In the genomic region with DNA sequence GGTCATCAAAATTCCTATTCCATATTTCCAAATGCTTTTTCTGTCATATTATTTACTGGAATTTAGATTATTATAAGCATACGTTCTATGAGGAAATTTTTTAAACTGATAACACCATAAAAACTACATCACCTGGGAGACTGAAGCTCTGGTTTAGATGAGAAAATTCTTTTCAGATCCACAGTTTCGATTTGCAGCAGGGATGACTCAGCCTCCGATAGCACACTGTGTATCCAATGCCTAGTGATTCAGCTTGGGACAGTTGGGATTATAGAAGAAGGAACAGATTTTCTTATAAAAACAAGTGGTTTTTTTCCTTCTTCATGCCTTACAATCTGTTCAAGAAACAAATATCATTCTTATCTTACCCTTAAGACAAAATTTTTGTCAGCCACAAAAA, we compare ENCODE assay signal across 11 cellular contexts.
A peak's percentile ranks its signal among the peaks of the same experiment; 100 is the strongest.
DNase-seq lines count a peak whose midpoint lies in the region; ATAC-seq and TF ChIP-seq lines count a peak whose summit lies in the region.
"Had no signal": no experiment of that assay in that cellular context is flagged by ENCODE, and none has a peak within 500 bp of the region (broad histone marks: within the 10 kb centered on the region; RNA-seq: fewer than 3 reads in every experiment).

No MANE protein-coding gene starts in this region.

- H3K9me3 Mint-ChIP-seq in activated T-helper 17 cell treated with anti-CD3 and anti-CD28 coated beads, Interleukin-2, amount 50 U/mL, for 72 hours: no peaks in the 10 kb centered on the region
- H3K9me3 Mint-ChIP-seq: central memory CD8-positive, alpha-beta T cell had no signal

- no peak for TF ChIP-seq CTCF in right atrium auricular region (IDR thresholded peaks at IDR 0.05)

- peak overlapping the region; percentile 95 for H3K9ac ChIP-seq in adipocyte (ENCODE audit: low read length)

- DNase-seq in HS-27A (ENCODE audit: low read depth) (peak; percentile 36), adipocyte (ENCODE audit: low read depth) (peak; percentile 88), right atrium auricular region (ENCODE audit: low spot score) (no peak), superior temporal gyrus (ENCODE audit: extremely low spot score) (peak; percentile 33), NCI-H128 (lab: John Stamatoyannopoulos, UW; ENCODE audit: unreplicated experiment) (no peak), NCI-H1930 (lab: John Stamatoyannopoulos, UW) (no peak)
- DNase-seq: activated CD4-positive, alpha-beta T cell treated with anti-CD3 and anti-CD28 coated beads for 1 hour; NCI-H2171; stimulated activated CD4-positive, alpha-beta T cell treated with anti-CD3 and anti-CD28 coated beads, Interleukin-4, amount 100 ng/mL, for 1 hour had no signal

- H3K4me1 ChIP-seq in adipocyte (ENCODE audit: control insufficient read depth, insufficient read depth, low read length) (peaks cover 35% of the 10 kb centered on the region), right atrium auricular region (peaks cover 0 to 7% of the 10 kb centered on the region in 2 donors)

- peak overlapping the region; percentile 47 to 76 for H3K27ac ChIP-seq in right atrium auricular region

- no peak overlapping the region for H3K27ac Mint-ChIP-seq in activated T-helper 17 cell treated with anti-CD3 and anti-CD28 coated beads, Interleukin-2, amount 50 U/mL, for 72 hours

- no peak overlapping the region for H3K4me3 Mint-ChIP-seq in activated T-helper 17 cell treated with anti-CD3 and anti-CD28 coated beads, Interleukin-2, amount 50 U/mL, for 72 hours
- H3K4me3 Mint-ChIP-seq: central memory CD8-positive, alpha-beta T cell had no signal

- no peaks in the 10 kb centered on the region for H3K27me3 ChIP-seq in adipocyte (replicated peaks; ENCODE audit: control insufficient read depth, insufficient read depth, low read length)
- no peaks in the 10 kb centered on the region for H3K27me3 ChIP-seq in right atrium auricular region

- peaks cover 20% of the 10 kb centered on the region for H3K27me3 Mint-ChIP-seq in activated T-helper 17 cell treated with anti-CD3 and anti-CD28 coated beads, Interleukin-2, amount 50 U/mL, for 72 hours

- H3K4me3 ChIP-seq in adipocyte (ENCODE audit: low read length): peak overlapping the region; percentile 88
- peak overlapping the region; percentile 25 to 37 for H3K4me3 ChIP-seq in right atrium auricular region

- H3K9me3 ChIP-seq in adipocyte (ENCODE audit: control insufficient read depth, low read length) (no peaks in the 10 kb centered on the region), right atrium auricular region (no peaks in the 10 kb centered on the region)

- no peaks in the 10 kb centered on the region for H3K36me3 Mint-ChIP-seq in activated T-helper 17 cell treated with anti-CD3 and anti-CD28 coated beads, Interleukin-2, amount 50 U/mL, for 72 hours (ENCODE audit: low read depth)

- ATAC-seq in activated T-helper 17 cell treated with anti-CD3 and anti-CD28 coated beads, Interleukin-2, amount 50 U/mL, for 72 hours (replicated peaks): no peak

- no peaks in the 10 kb centered on the region for H3K36me3 ChIP-seq in adipocyte (ENCODE audit: control insufficient read depth, insufficient read depth, low read length, severe bottlenecking)
- H3K36me3 ChIP-seq in right atrium auricular region: no peaks in the 10 kb centered on the region

- no peaks in the 10 kb centered on the region for H3K4me1 Mint-ChIP-seq in activated T-helper 17 cell treated with anti-CD3 and anti-CD28 coated beads, Interleukin-2, amount 50 U/mL, for 72 hours
- H3K4me1 Mint-ChIP-seq: central memory CD8-positive, alpha-beta T cell had no signal

Comparison
In these comparisons a context has a peak if more than half of its experiments do, and no peak if none do; other contexts are left out.
1. DNase-seq: peak in HS-27A (single experiment), adipocyte (single experiment) and superior temporal gyrus (single experiment); none in right atrium auricular region (single experiment), NCI-H128 (single experiment) and NCI-H1930 (0 of 2).